In genomic region chr1:86706018-86706417, GRCh38 we compare ENCODE assay signal across 8 cellular contexts. TPM values are rescaled to one million over a fixed set of nuclear protein-coding genes. Genes with fewer than 3 reads are reported as not detected.
DNase-seq lines count a peak whose midpoint lies in the region; ATAC-seq, FAIRE-seq and TF ChIP-seq lines count a peak whose summit lies in the region.

No MANE protein-coding gene starts in this region.

- peaks cover 51% of the 10 kb centered on the region for H4K20me1 ChIP-seq in astrocyte (ENCODE audit: insufficient read depth, low read length)

- H3K4me1 ChIP-seq in astrocyte (ENCODE audit: insufficient read depth, low read length) (peaks cover 22% of the 10 kb centered on the region), lung (ENCODE audit: control insufficient read depth in 2 of 2, insufficient read depth in 2 of 2, low read length in 2 of 2) (peaks cover 3 to 11% of the 10 kb centered on the region in 2 donors), upper lobe of right lung (peaks cover 57% of the 10 kb centered on the region)

- peak overlapping the region; percentile 96 for H3K9ac ChIP-seq in astrocyte (ENCODE audit: low read length)

- peak overlapping the region; percentile 96 for H3K27ac ChIP-seq in astrocyte (ENCODE audit: low read depth, low read length)
- H3K27ac ChIP-seq in lung (ENCODE audit: low read depth in 1 of 2, low read length in 1 of 2) = peak overlapping the region in 1 of 2 donors; percentile 99
- H3K27ac ChIP-seq in upper lobe of right lung = peak overlapping the region; percentile 99

- H3K27me3 Mint-ChIP-seq in activated naive CD4-positive, alpha-beta T cell treated with anti-CD3 and anti-CD28 coated beads, Interleukin-2, amount 10 ng/mL, durations not matched to agents 7 days and 5 days = no peaks in the 10 kb centered on the region
- H3K27me3 Mint-ChIP-seq in astrocyte (ENCODE audit: low read depth, unreplicated experiment) = no peaks in the 10 kb centered on the region

- H3K4me3 Mint-ChIP-seq in activated naive CD4-positive, alpha-beta T cell treated with anti-CD3 and anti-CD28 coated beads, Interleukin-2, amount 10 ng/mL, durations not matched to agents 7 days and 5 days = peak overlapping the region; percentile 96
- peak overlapping the region; percentile 100 for H3K4me3 Mint-ChIP-seq in astrocyte (ENCODE audit: unreplicated experiment)

- H3K27me3 ChIP-seq in astrocyte (ENCODE audit: insufficient read depth, low read length) = no peaks in the 10 kb centered on the region
- no peaks in the 10 kb centered on the region for H3K27me3 ChIP-seq in lung (ENCODE audit: control insufficient read depth, insufficient read depth)
- H3K27me3 ChIP-seq in upper lobe of right lung = no peaks in the 10 kb centered on the region

- TF ChIP-seq CTCF in astrocyte (IDR thresholded peaks at IDR 0.05; ENCODE audit: insufficient read depth, low read depth, low read length) (no peak), lung (IDR thresholded peaks at IDR 0.05; ENCODE audit: control extremely low read depth, extremely low read depth) (no peak), upper lobe of right lung (IDR thresholded peaks at IDR 0.05) (no peak), D721Med (IDR thresholded peaks at IDR 0.05; ENCODE audit: insufficient read depth, missing control alignments) (no peak)

- H3K27ac Mint-ChIP-seq in activated naive CD4-positive, alpha-beta T cell treated with anti-CD3 and anti-CD28 coated beads, Interleukin-2, amount 10 ng/mL, durations not matched to agents 7 days and 5 days = peak overlapping the region; percentile 72
- peak overlapping the region; percentile 91 for H3K27ac Mint-ChIP-seq in astrocyte (ENCODE audit: unreplicated experiment)

- H3K9me3 ChIP-seq in astrocyte (ENCODE audit: insufficient read depth, low read depth, low read length) (no peaks in the 10 kb centered on the region), lung (ENCODE audit: control insufficient read depth in 2 of 2, insufficient read depth in 1 of 2, low read length in 1 of 2) (no peaks in the 10 kb centered on the region), upper lobe of right lung (no peaks in the 10 kb centered on the region)

- WGBS in lung, 2 donors = 20% methylated on average over 1 of the region's 1 CpG

- H3K4me2 ChIP-seq in astrocyte (ENCODE audit: low read length) = peak overlapping the region; percentile 95

- H3K36me3 ChIP-seq in astrocyte (ENCODE audit: insufficient read depth, low read length) = peaks cover 4% of the 10 kb centered on the region
- H3K36me3 ChIP-seq in lung (ENCODE audit: control insufficient read depth in 2 of 2, insufficient read depth in 2 of 2, low read length in 2 of 2) = no peaks in the 10 kb centered on the region
- H3K36me3 ChIP-seq in upper lobe of right lung = no peaks in the 10 kb centered on the region

- DNase-seq in activated naive CD4-positive, alpha-beta T cell treated with anti-CD3 and anti-CD28 coated beads, Interleukin-2, amount 10 ng/mL, durations not matched to agents 7 days and 5 days = no peak
- DNase-seq in activated naive CD4-positive, alpha-beta T cell treated with Interleukin-2 at 50 U/mL for 16 hours = no peak
- DNase-seq in astrocyte (ENCODE audit: low read depth) = no peak
- no peak for DNase-seq in lung (ENCODE audit: low spot score)
- no peak for DNase-seq in upper lobe of right lung
- DNase-seq in AG08396 (ENCODE audit: low spot score) = no peak
- DNase-seq in D721Med (ENCODE audit: insufficient read length, low spot score) = no peak

- CTCF ChIA-PET in activated naive CD4-positive, alpha-beta T cell treated with anti-CD3 and anti-CD28 coated beads, Interleukin-2, amount 10 ng/mL, durations not matched to agents 7 days and 5 days (lab: Charles Lee) = interaction anchor here (0.8 to 2.6 kb wide), 6 partner anchors 9 to 75 kb away, joined by 3 to 8 read pairs (median 3); no protein-coding TSS in a partner anchor

- H3K4me3 ChIP-seq in astrocyte (ENCODE audit: insufficient read depth, low read depth, low read length) (peak overlapping the region; percentile 92), lung (peak overlapping the region; percentile 92), upper lobe of right lung (peak overlapping the region; percentile 81)

- no peaks in the 10 kb centered on the region for H3K9me3 Mint-ChIP-seq in activated naive CD4-positive, alpha-beta T cell treated with anti-CD3 and anti-CD28 coated beads, Interleukin-2, amount 10 ng/mL, durations not matched to agents 7 days and 5 days
- no peaks in the 10 kb centered on the region for H3K9me3 Mint-ChIP-seq in astrocyte (ENCODE audit: unreplicated experiment)

- peaks cover 11% of the 10 kb centered on the region for H3K36me3 Mint-ChIP-seq in activated naive CD4-positive, alpha-beta T cell treated with anti-CD3 and anti-CD28 coated beads, Interleukin-2, amount 10 ng/mL, durations not matched to agents 7 days and 5 days
- peaks cover 3% of the 10 kb centered on the region for H3K36me3 Mint-ChIP-seq in astrocyte (ENCODE audit: low read depth, unreplicated experiment)

- FAIRE-seq in astrocyte (lab: Jason Lieb, UNC) = no peak
- FAIRE-seq in D721Med (lab: Jason Lieb, UNC) = no peak

- ATAC-seq in lung (ENCODE audit: insufficient read depth, low FRiP score) (no peak), upper lobe of right lung (no peak), GM18520 (IDR thresholded peaks at IDR 0.05; ENCODE audit: unreplicated experiment) (no peak)

- intact Hi-C loops in upper lobe of right lung (cut with DNase I) = no loop called here

- no peak overlapping the region for H2AFZ ChIP-seq in astrocyte (ENCODE audit: low read depth, low read length)

- peaks cover 45% of the 10 kb centered on the region for H3K4me1 Mint-ChIP-seq in activated naive CD4-positive, alpha-beta T cell treated with anti-CD3 and anti-CD28 coated beads, Interleukin-2, amount 10 ng/mL, durations not matched to agents 7 days and 5 days
- H3K4me1 Mint-ChIP-seq in astrocyte (ENCODE audit: low read depth, unreplicated experiment) = peaks cover 10% of the 10 kb centered on the region

- peaks cover 62% of the 10 kb centered on the region for H3K79me2 ChIP-seq in astrocyte (ENCODE audit: insufficient read depth, low read length)

RNA-seq across cellular contexts. Expression of gene SH3GLB1, which starts 1.6 kb away (rescaled TPM):
- total RNA-seq in astrocyte (138 and 147 TPM in 2 replicates), lung (10 to 100 TPM; 71.4 to 81.0 TPM), upper lobe of right lung (105 TPM)
- polyA plus RNA-seq in lung = 10 to 100 TPM; 26.9 to 67.5 TPM
